ENCODE assay signal across 15 cellular contexts in genomic region chr1:93805027-93805426, GRCh38.
A peak's percentile ranks its signal among the peaks of the same experiment; 100 is the strongest.
DNase-seq lines count a peak whose midpoint lies in the region; ATAC-seq and TF ChIP-seq lines count a peak whose summit lies in the region.
"Had no signal": no experiment of that assay in that cellular context is flagged by ENCODE, and none has a peak within 500 bp of the region (broad histone marks: within the 10 kb centered on the region; RNA-seq: fewer than 3 reads in every experiment).

No MANE protein-coding gene starts in this region.

- no peak for TF ChIP-seq POLR2A in breast epithelium (IDR thresholded peaks at IDR 0.05)
- TF ChIP-seq POLR2A in gastroesophageal sphincter (IDR thresholded peaks at IDR 0.05) = no peak

- POLR2A ChIA-PET in MCF 10A (lab: Yijun Ruan, JAX) = interaction anchor here (0.6 to 2.7 kb wide), 14 partner anchors 10 to 226 kb away, joined by 3 to 21 read pairs (median 4); no protein-coding TSS in a partner anchor

- H3K4me3 Mint-ChIP-seq in MCF 10A (ENCODE audit: unreplicated experiment) = peak overlapping the region; percentile 28
- H3K4me3 Mint-ChIP-seq: CD8-positive, alpha-beta T cell had no signal

- TF ChIP-seq EP300 in gastroesophageal sphincter (IDR thresholded peaks at IDR 0.05) = no peak

- H3K27me3 ChIP-seq in breast epithelium (no peaks in the 10 kb centered on the region), brain microvascular endothelial cell (replicated peaks) (no peaks in the 10 kb centered on the region), gastroesophageal sphincter (no peaks in the 10 kb centered on the region), tibial artery (no peaks in the 10 kb centered on the region)

- no TSS peak for BruUV-seq in MCF 10A (replicated peaks; lab: Mats Ljungman, UMichigan)

- H3K27me3 Mint-ChIP-seq in MCF 10A (ENCODE audit: insufficient read depth, unreplicated experiment) = no peaks in the 10 kb centered on the region

- in situ Hi-C loops in brain microvascular endothelial cell (cut with HindIII; ENCODE audit: low pct_ligation_motif_present, low sequenced_read_pairs) = no loop called here

- TF ChIP-seq CTCF in MCF 10A (IDR thresholded peaks at IDR 0.05; ENCODE audit: unreplicated experiment) (no peak), breast epithelium (IDR thresholded peaks at IDR 0.05) (no peak), brain microvascular endothelial cell (IDR thresholded peaks at IDR 0.05; ENCODE audit: low read depth, low read length, missing control alignments) (no peak), gastroesophageal sphincter (IDR thresholded peaks at IDR 0.05) (no peak), tibial artery (IDR thresholded peaks at IDR 0.05) (no peak)

- H3K27ac ChIP-seq in breast epithelium = no peak overlapping the region
- H3K27ac ChIP-seq in brain microvascular endothelial cell = peak overlapping the region; percentile 41
- H3K27ac ChIP-seq in gastroesophageal sphincter = peak overlapping the region; percentile 3 to 13 (median 11)
- peak overlapping the region; percentile 4 to 10 for H3K27ac ChIP-seq in tibial artery
- H3K27ac ChIP-seq: dorsolateral prefrontal cortex had no signal

- H3K36me3 ChIP-seq in breast epithelium (no peaks in the 10 kb centered on the region), brain microvascular endothelial cell (replicated peaks) (no peaks in the 10 kb centered on the region), gastroesophageal sphincter (no peaks in the 10 kb centered on the region), tibial artery (no peaks in the 10 kb centered on the region)

- peaks cover 0 to 6% of the 10 kb centered on the region in 2 donors for H3K4me1 ChIP-seq in breast epithelium
- peaks cover 0 to 19% (median 6%) of the 10 kb centered on the region in 3 donors for H3K4me1 ChIP-seq in gastroesophageal sphincter
- H3K4me1 ChIP-seq in tibial artery = peaks cover 0 to 11% (median 0%) of the 10 kb centered on the region in 4 donors

- CTCF ChIA-PET in MCF 10A (lab: Yijun Ruan, JAX) = interaction anchor here (0.6 to 3.0 kb wide), 4 partner anchors 9 to 176 kb away, joined by 3 to 21 read pairs (median 4); no protein-coding TSS in a partner anchor

- no peaks in the 10 kb centered on the region for H3K9me3 ChIP-seq in breast epithelium
- H3K9me3 ChIP-seq in gastroesophageal sphincter = peaks cover 0 to 7% (median 0%) of the 10 kb centered on the region in 3 donors
- H3K9me3 ChIP-seq in tibial artery = no peaks in the 10 kb centered on the region

- H3K27ac Mint-ChIP-seq in MCF 10A (ENCODE audit: low read depth, unreplicated experiment) = peak overlapping the region; percentile 86
- H3K27ac Mint-ChIP-seq: CD8-positive, alpha-beta T cell had no signal

- H3K4me3 ChIP-seq in breast epithelium = no peak overlapping the region
- no peak overlapping the region for H3K4me3 ChIP-seq in brain microvascular endothelial cell (ENCODE audit: low read depth, low read length)
- H3K4me3 ChIP-seq in gastroesophageal sphincter = no peak overlapping the region
- no peak overlapping the region for H3K4me3 ChIP-seq in tibial artery
- H3K4me3 ChIP-seq: dorsolateral prefrontal cortex had no signal

- H3K4me1 Mint-ChIP-seq in MCF 10A (ENCODE audit: insufficient read depth, unreplicated experiment) = peaks cover 25% of the 10 kb centered on the region

- H3K9me3 Mint-ChIP-seq in MCF 10A (ENCODE audit: unreplicated experiment) = peaks cover 12% of the 10 kb centered on the region

- DNase-seq in MCF 10A (ENCODE audit: unreplicated experiment) = no peak
- no peak for DNase-seq in breast epithelium (ENCODE audit: low spot score in 2 of 2)
- DNase-seq in brain microvascular endothelial cell = no peak
- no peak for DNase-seq in tibial artery
- no peak for DNase-seq in left lobe of liver (ENCODE audit: low spot score)
- no peak for DNase-seq in hypothalamus (lab: John Stamatoyannopoulos, UW)
- DNase-seq: 8988T; activated CD4-positive, alpha-beta T cell treated with anti-CD3 and anti-CD28 coated beads, Interleukin-2, amount 50 U/mL, for 4 hours; CD8-positive, alpha-beta T cell; dorsolateral prefrontal cortex; NCI-H187 treated with DMSO at 0.1 percent for 48 hours; NCI-H526 treated with DMSO at 0.1 percent for 48 hours; stimulated activated CD4-positive, alpha-beta T cell treated with anti-CD3 and anti-CD28 coated beads, Interleukin-1b, Interleukin-23, amount 100 ng/mL, for 48 hours had no signal

- intact Hi-C loops in MCF 10A (cut with micrococcal nuclease) (loop anchor here (2.0 kb wide), 1 partner anchor 26 kb away; no protein-coding TSS in a partner anchor), breast epithelium (cut with DNase I; ENCODE audit: low total_unique reads) (loop anchor here (5.0 kb wide), 1 partner anchor 128 kb away; no protein-coding TSS in a partner anchor), tibial artery (cut with DNase I; ENCODE audit: low total_unique reads) (no loop called here)

- ATAC-seq in gastroesophageal sphincter (no peak), left lobe of liver (no peak), GM19455 (IDR thresholded peaks at IDR 0.05; ENCODE audit: unreplicated experiment) (no peak)
- ATAC-seq: CD8-positive, alpha-beta T cell had no signal

- no peaks in the 10 kb centered on the region for H3K36me3 Mint-ChIP-seq in MCF 10A (ENCODE audit: insufficient read depth, unreplicated experiment)

Comparison
In these comparisons a context has a peak if more than half of its experiments do, and no peak if none do; other contexts are left out.
1. H3K27ac ChIP-seq: peak in brain microvascular endothelial cell (single experiment), gastroesophageal sphincter (4 of 4) and tibial artery (2 of 2); none in breast epithelium (0 of 2).